22 cellular contexts compared by ENCODE assay signal in the genomic region with DNA sequence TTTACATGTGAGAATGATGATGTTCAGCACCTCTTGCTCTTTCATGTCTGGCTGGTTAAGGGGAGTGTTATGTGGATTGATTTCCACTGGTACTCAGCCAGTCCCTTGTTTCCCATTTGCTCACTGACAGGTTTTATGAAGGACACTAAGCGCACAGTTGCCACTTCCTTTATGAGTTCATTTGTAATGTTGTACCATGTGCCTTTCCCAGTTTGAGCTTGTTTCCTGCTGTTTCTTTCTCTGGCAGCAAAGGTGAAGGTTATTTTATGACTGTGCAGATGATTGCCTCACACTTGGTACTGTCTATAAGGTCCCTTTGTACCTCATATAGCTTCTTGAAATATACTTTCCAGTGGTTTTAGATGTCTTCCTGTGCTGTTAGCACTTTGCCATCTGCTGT.
A peak's percentile ranks its signal among the peaks of the same experiment; 100 is the strongest.
DNase-seq lines count a peak whose midpoint lies in the region; ATAC-seq lines count a peak whose summit lies in the region.
"Had no signal": no experiment of that assay in that cellular context is flagged by ENCODE, and none has a peak within 500 bp of the region (broad histone marks: within the 10 kb centered on the region; RNA-seq: fewer than 3 reads in every experiment).

No MANE protein-coding gene starts in this region.

- no peaks in the 10 kb centered on the region for H3K36me3 Mint-ChIP-seq in stimulated activated effector memory CD8-positive, alpha-beta T cell treated with anti-CD3 and anti-CD28 coated beads, Interleukin-12 subunit alpha, Interleukin-12 subunit beta, amount 100 ng/mL, for 72 hours
- H3K36me3 Mint-ChIP-seq: naive thymus-derived CD4-positive, alpha-beta T cell had no signal

- no peak overlapping the region for H3K27ac Mint-ChIP-seq in stimulated activated effector memory CD8-positive, alpha-beta T cell treated with anti-CD3 and anti-CD28 coated beads, Interleukin-12 subunit alpha, Interleukin-12 subunit beta, amount 100 ng/mL, for 72 hours
- H3K27ac Mint-ChIP-seq: activated naive CD4-positive, alpha-beta T cell treated with anti-CD3 and anti-CD28 coated beads for 36 hours; dendritic cell treated with granulocyte-macrophage colony-stimulating factor and Interleukin-4, amounts not matched to agents 40 ng/mL and 50 ng/mL, for 4 days; naive thymus-derived CD4-positive, alpha-beta T cell had no signal

- H3K4me1 Mint-ChIP-seq in stimulated activated effector memory CD8-positive, alpha-beta T cell treated with anti-CD3 and anti-CD28 coated beads, Interleukin-12 subunit alpha, Interleukin-12 subunit beta, amount 100 ng/mL, for 72 hours = no peaks in the 10 kb centered on the region
- H3K4me1 Mint-ChIP-seq: naive thymus-derived CD4-positive, alpha-beta T cell had no signal

- DNase-seq in NCI-H748 (lab: John Stamatoyannopoulos, UW; ENCODE audit: unreplicated experiment) (peak; percentile 12), NCI-H748 treated with DMSO at 0.1 percent for 48 hours (lab: John Stamatoyannopoulos, UW) (no peak), cerebellar cortex (ENCODE audit: low spot score) (peak; percentile 10), posterior vena cava (ENCODE audit: low spot score) (no peak), NCI-H82 (lab: John Stamatoyannopoulos, UW) (no peak)
- DNase-seq in stimulated activated effector memory CD8-positive, alpha-beta T cell treated with anti-CD3 and anti-CD28 coated beads, Interleukin-12 subunit alpha, Interleukin-12 subunit beta, amount 100 ng/mL, for 72 hours (ENCODE audit: low spot score in 2 of 2) = no peak
- DNase-seq: activated CD4-positive, alpha-beta T cell treated with anti-CD3 and anti-CD28 coated beads for 1 hour; activated naive CD4-positive, alpha-beta T cell treated with anti-CD3 and anti-CD28 coated beads for 36 hours; body of pancreas; glutamatergic neuron; MM.1S; naive thymus-derived CD4-positive, alpha-beta T cell; NCI-H1694 treated with DMSO at 0.1 percent for 48 hours; NCI-H524 treated with DMSO at 0.1 percent for 48 hours; PC-9; psoas muscle; SJCRH30; stimulated activated naive CD4-positive, alpha-beta T cell; trophoblast cell had no signal

- intact Hi-C loops in posterior vena cava (cut with DNase I) = no loop called here

- peaks cover 11% of the 10 kb centered on the region for H3K9me3 Mint-ChIP-seq in stimulated activated effector memory CD8-positive, alpha-beta T cell treated with anti-CD3 and anti-CD28 coated beads, Interleukin-12 subunit alpha, Interleukin-12 subunit beta, amount 100 ng/mL, for 72 hours
- H3K9me3 Mint-ChIP-seq: activated naive CD4-positive, alpha-beta T cell treated with anti-CD3 and anti-CD28 coated beads for 36 hours had no signal

- peak; percentile 27 for ATAC-seq in HG03432 (IDR thresholded peaks at IDR 0.05; ENCODE audit: unreplicated experiment)
- peak; percentile 64 for ATAC-seq in stimulated activated effector memory CD8-positive, alpha-beta T cell treated with anti-CD3 and anti-CD28 coated beads, Interleukin-12 subunit alpha, Interleukin-12 subunit beta, amount 100 ng/mL, for 72 hours
- no peak for ATAC-seq in HG03342 (IDR thresholded peaks at IDR 0.05; ENCODE audit: unreplicated experiment)
- ATAC-seq: body of pancreas; naive thymus-derived CD4-positive, alpha-beta T cell; psoas muscle had no signal

- H3K4me3 Mint-ChIP-seq in stimulated activated effector memory CD8-positive, alpha-beta T cell treated with anti-CD3 and anti-CD28 coated beads, Interleukin-12 subunit alpha, Interleukin-12 subunit beta, amount 100 ng/mL, for 72 hours = no peak overlapping the region
- H3K4me3 Mint-ChIP-seq: activated naive CD4-positive, alpha-beta T cell treated with anti-CD3 and anti-CD28 coated beads for 36 hours; dendritic cell treated with granulocyte-macrophage colony-stimulating factor and Interleukin-4, amounts not matched to agents 40 ng/mL and 50 ng/mL, for 4 days; naive thymus-derived CD4-positive, alpha-beta T cell had no signal

Comparison
In these comparisons a context has a peak if more than half of its experiments do, and no peak if none do; other contexts are left out.
1. DNase-seq: peak in NCI-H748 (single experiment) and cerebellar cortex (single experiment); none in NCI-H748 treated with DMSO at 0.1 percent for 48 hours (single experiment), stimulated activated effector memory CD8-positive, alpha-beta T cell treated with anti-CD3 and anti-CD28 coated beads, Interleukin-12 subunit alpha, Interleukin-12 subunit beta, amount 100 ng/mL, for 72 hours (0 of 2), posterior vena cava (single experiment) and NCI-H82 (single experiment).